ENCODE assay signal across 8 cellular contexts in the genomic region with DNA sequence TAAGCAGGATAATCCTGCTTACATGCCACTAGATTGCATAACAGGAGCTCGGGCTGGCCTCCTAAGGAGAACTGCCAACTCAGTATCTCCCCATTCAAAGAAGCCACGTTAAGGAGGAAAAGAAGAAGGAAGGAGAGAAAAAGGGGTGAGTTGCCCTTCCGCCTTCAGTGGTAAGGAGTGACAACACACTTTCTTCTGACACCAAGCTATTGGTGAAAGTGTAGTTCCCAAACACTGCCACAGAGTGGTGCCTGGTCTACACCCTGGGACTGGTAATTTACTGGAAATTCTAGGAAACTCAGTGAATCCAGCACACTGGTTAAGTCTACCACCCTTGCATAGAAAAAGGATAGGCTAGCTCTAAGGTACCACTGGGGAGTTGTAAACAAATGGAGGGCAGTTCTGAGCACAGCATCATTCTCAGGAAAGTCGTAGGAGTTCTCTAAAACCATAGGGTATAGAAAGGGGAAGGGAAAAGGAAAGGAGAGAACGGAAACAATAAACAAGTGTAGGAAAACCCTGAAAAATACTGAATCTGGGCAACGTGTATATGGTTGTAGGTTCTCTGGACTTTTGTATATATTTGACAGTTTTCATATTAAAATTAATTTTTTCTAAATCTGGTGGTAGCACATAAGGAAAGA. TPM values are rescaled to one million over a fixed set of nuclear protein-coding genes. Genes with fewer than 3 reads are reported as not detected.
DNase-seq lines count a peak whose midpoint lies in the region; ATAC-seq and TF ChIP-seq lines count a peak whose summit lies in the region.

No MANE protein-coding gene starts in this region.

- no peak overlapping the region for H3K27ac Mint-ChIP-seq in activated naive CD8-positive, alpha-beta T cell treated with anti-CD3 and anti-CD28 coated beads, Interleukin-2, amount 50 U/mL, for 24 hours

- H3K36me3 ChIP-seq in heart right ventricle: no peaks in the 10 kb centered on the region

- peak; percentile 75 for ATAC-seq in GM21717 (IDR thresholded peaks at IDR 0.05; ENCODE audit: unreplicated experiment)
- ATAC-seq in activated naive CD8-positive, alpha-beta T cell treated with anti-CD3 and anti-CD28 coated beads, Interleukin-2, amount 50 U/mL, for 24 hours: peak; percentile 93
- ATAC-seq in heart right ventricle: peak; percentile 80 to 93 (median 87)

- no peaks in the 10 kb centered on the region for H3K9me3 Mint-ChIP-seq in activated naive CD8-positive, alpha-beta T cell treated with anti-CD3 and anti-CD28 coated beads, Interleukin-2, amount 50 U/mL, for 24 hours

- H3K4me1 ChIP-seq in heart right ventricle: peaks cover 0 to 42% (median 18%) of the 10 kb centered on the region in 9 donors

- WGBS in heart right ventricle, 2 donors: 38 to 49% methylated on average over 6 of the region's 6 CpGs

- H3K27ac ChIP-seq in heart right ventricle: no peak overlapping the region

- H3K27me3 ChIP-seq in heart right ventricle: no peaks in the 10 kb centered on the region

- H3K4me3 Mint-ChIP-seq in activated naive CD8-positive, alpha-beta T cell treated with anti-CD3 and anti-CD28 coated beads, Interleukin-2, amount 50 U/mL, for 24 hours: no peak overlapping the region

- peaks cover 2% of the 10 kb centered on the region for H3K36me3 Mint-ChIP-seq in activated naive CD8-positive, alpha-beta T cell treated with anti-CD3 and anti-CD28 coated beads, Interleukin-2, amount 50 U/mL, for 24 hours (ENCODE audit: low read depth)

- H3K27me3 Mint-ChIP-seq in activated naive CD8-positive, alpha-beta T cell treated with anti-CD3 and anti-CD28 coated beads, Interleukin-2, amount 50 U/mL, for 24 hours: no peaks in the 10 kb centered on the region

- DNase-seq in GM04503 (ENCODE audit: low read depth) (peak; percentile 44), HuH-7.5 (ENCODE audit: low spot score) (peak; percentile 16), SIG-M5 (lab: John Stamatoyannopoulos, UW) (peak; percentile 18), heart right ventricle (peak in 1 of 2 donors; percentile 52), retina (peak; percentile 50), NCI-H128 (lab: John Stamatoyannopoulos, UW; ENCODE audit: unreplicated experiment) (no peak)
- peak; percentile 42 for DNase-seq in activated naive CD8-positive, alpha-beta T cell treated with anti-CD3 and anti-CD28 coated beads, Interleukin-2, amount 50 U/mL, for 24 hours

- H3K9me3 ChIP-seq in heart right ventricle: no peaks in the 10 kb centered on the region

- H3K4me3 ChIP-seq in heart right ventricle: no peak overlapping the region

- intact Hi-C loops in heart right ventricle (cut with DNase I): loop anchor here (1.0 to 10.0 kb wide), 6 partner anchors 54 to 157 kb away; a partner anchor contains a TSS

- peaks cover 12% of the 10 kb centered on the region for H3K4me1 Mint-ChIP-seq in activated naive CD8-positive, alpha-beta T cell treated with anti-CD3 and anti-CD28 coated beads, Interleukin-2, amount 50 U/mL, for 24 hours

- TF ChIP-seq CTCF in heart right ventricle (IDR thresholded peaks at IDR 0.05): peak; percentile 65 to 85 (median 77)

RNA-seq across cellular contexts. Expression of a gene that starts 58.2 kb away (rescaled TPM):
- 100 to 1,000 TPM in 1 of 10 donors, 10 to 100 TPM in 9; 21.8 to 142 (median 52.9) TPM for total RNA-seq in heart right ventricle
- 10 to 100 TPM; 20.8 to 26.0 TPM for polyA plus RNA-seq in heart right ventricle
